Comparison of ENCODE assay signal across 10 cellular contexts in the genomic region with DNA sequence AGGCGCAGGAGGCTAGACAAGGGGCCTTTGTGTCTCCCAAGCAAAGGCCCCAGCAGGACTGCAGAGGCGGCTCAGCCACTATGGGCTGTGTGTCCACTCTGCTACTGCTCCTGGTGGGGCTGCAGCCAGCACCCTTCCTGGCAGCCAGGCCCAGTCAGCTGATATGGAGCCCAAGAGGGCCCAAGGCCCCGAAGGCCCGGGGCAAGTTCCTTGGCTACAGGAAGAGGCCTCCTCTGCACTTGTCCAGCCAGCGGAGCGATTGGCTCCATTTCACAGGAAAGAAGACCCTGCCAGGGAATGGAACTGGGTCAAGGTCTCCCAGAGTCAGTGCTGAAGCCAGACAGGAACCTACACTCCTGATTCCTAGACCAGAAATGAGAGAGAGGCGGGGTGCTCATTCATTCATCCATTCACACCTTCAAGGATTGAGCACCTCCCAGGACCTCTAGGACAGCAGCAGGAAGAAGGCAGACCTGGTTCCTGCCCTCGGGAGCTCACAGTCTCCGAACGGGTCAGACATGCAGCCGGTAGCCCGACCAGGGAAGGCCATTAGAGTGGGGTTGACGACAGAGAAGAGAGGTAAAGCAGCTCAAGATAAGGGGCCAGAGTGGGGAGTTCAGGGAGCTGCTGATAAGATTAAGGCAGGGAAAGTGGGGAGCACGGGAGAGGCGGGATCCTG. TPM values are rescaled to one million over a fixed set of nuclear protein-coding genes. Genes with fewer than 3 reads are reported as not detected.
DNase-seq lines count a peak whose midpoint lies in the region; ATAC-seq and TF ChIP-seq lines count a peak whose summit lies in the region.
"Had no signal": no experiment of that assay in that cellular context is flagged by ENCODE, and none has a peak within 500 bp of the region (broad histone marks: within the 10 kb centered on the region; RNA-seq: fewer than 3 reads in every experiment).

No MANE protein-coding gene starts in this region.

- no peak overlapping the region for H3K27ac ChIP-seq in mammary epithelial cell (ENCODE audit: insufficient read depth, low read depth, low read length)
- H3K27ac ChIP-seq in testis = no peak overlapping the region

- H3K27me3 ChIP-seq in mammary epithelial cell (ENCODE audit: insufficient read depth, low read length) (no peaks in the 10 kb centered on the region), testis (no peaks in the 10 kb centered on the region)

- H3K36me3 Mint-ChIP-seq in activated CD4-positive, alpha-beta T cell treated with anti-CD3 and anti-CD28 coated beads, Interleukin-2, amount 10 ng/mL, durations not matched to agents 24 days and 14 days (ENCODE audit: low read depth) = no peaks in the 10 kb centered on the region
- H3K36me3 Mint-ChIP-seq in memory B cell = no peaks in the 10 kb centered on the region
- no peaks in the 10 kb centered on the region for H3K36me3 Mint-ChIP-seq in endothelial cell (ENCODE audit: low read depth, unreplicated experiment)

- no peaks in the 10 kb centered on the region for H4K20me1 ChIP-seq in mammary epithelial cell (ENCODE audit: insufficient read depth, low read length)

- dilution Hi-C loops in mammary epithelial cell (cut with HindIII; ENCODE audit: low sequenced_read_pairs) = no loop called here

- peak overlapping the region; percentile 55 for H3K4me3 Mint-ChIP-seq in activated CD4-positive, alpha-beta T cell treated with anti-CD3 and anti-CD28 coated beads, Interleukin-2, amount 10 ng/mL, durations not matched to agents 24 days and 14 days
- peak overlapping the region; percentile 71 for H3K4me3 Mint-ChIP-seq in memory B cell
- no peak overlapping the region for H3K4me3 Mint-ChIP-seq in endothelial cell (ENCODE audit: unreplicated experiment)

- no peak overlapping the region for H3K27ac Mint-ChIP-seq in activated CD4-positive, alpha-beta T cell treated with anti-CD3 and anti-CD28 coated beads, Interleukin-2, amount 10 ng/mL, durations not matched to agents 24 days and 14 days
- H3K27ac Mint-ChIP-seq in memory B cell (no peak overlapping the region), endothelial cell (ENCODE audit: unreplicated experiment) (no peak overlapping the region)

- H3K4me3 ChIP-seq in mammary epithelial cell (replicated peaks in 1 of 3; ENCODE audit: insufficient read depth in 1 of 3, low read depth in 2 of 3, low read length in 3 of 3) = peak overlapping the region in 2 of 3 experiments; percentile 79 to 83
- H3K4me3 ChIP-seq in testis = no peak overlapping the region

- in situ Hi-C loops in mammary epithelial cell (cut with MboI; ENCODE audit: low sequenced_read_pairs in 2 of 2) = no loop called here

- H3K4me1 ChIP-seq in mammary epithelial cell (ENCODE audit: insufficient read depth, low read length) = peaks cover 44% of the 10 kb centered on the region
- peaks cover 17% of the 10 kb centered on the region for H3K4me1 ChIP-seq in testis

- no peaks in the 10 kb centered on the region for H3K9me3 Mint-ChIP-seq in activated CD4-positive, alpha-beta T cell treated with anti-CD3 and anti-CD28 coated beads, Interleukin-2, amount 10 ng/mL, durations not matched to agents 24 days and 14 days
- H3K9me3 Mint-ChIP-seq in memory B cell (no peaks in the 10 kb centered on the region), endothelial cell (ENCODE audit: unreplicated experiment) (no peaks in the 10 kb centered on the region)

- H3K36me3 ChIP-seq in mammary epithelial cell (ENCODE audit: insufficient read depth, low read length) (no peaks in the 10 kb centered on the region), testis (ENCODE audit: low read depth, missing control alignments) (no peaks in the 10 kb centered on the region)

- ATAC-seq in memory B cell (ENCODE audit: low read depth) (no peak), GM21619 (IDR thresholded peaks at IDR 0.05; ENCODE audit: unreplicated experiment) (no peak)

- peaks cover 6% of the 10 kb centered on the region for H3K4me1 Mint-ChIP-seq in activated CD4-positive, alpha-beta T cell treated with anti-CD3 and anti-CD28 coated beads, Interleukin-2, amount 10 ng/mL, durations not matched to agents 24 days and 14 days
- H3K4me1 Mint-ChIP-seq in memory B cell (peaks cover 12% of the 10 kb centered on the region), endothelial cell (ENCODE audit: unreplicated experiment) (peaks cover 5% of the 10 kb centered on the region)

- H3K9me3 ChIP-seq in mammary epithelial cell (replicated peaks; ENCODE audit: insufficient read depth, low read length) = no peaks in the 10 kb centered on the region
- H3K9me3 ChIP-seq in testis = no peaks in the 10 kb centered on the region

- TF ChIP-seq POLR2A in testis (IDR thresholded peaks at IDR 0.05) = no peak

- no TSS peak for BruUV-seq in mammary epithelial cell (replicated peaks; lab: Mats Ljungman, UMichigan)

- CTCF ChIA-PET in mammary epithelial cell (lab: Charles Lee; ENCODE audit: low non-redundant PET) = interaction anchor here (0.5 kb wide), 1 partner anchor 16 kb away, joined by 3 read pairs; no protein-coding TSS in a partner anchor

- H3K4me2 ChIP-seq in mammary epithelial cell (ENCODE audit: insufficient read depth, low read depth, low read length) = peak overlapping the region; percentile 98

- TF ChIP-seq CTCF in mammary epithelial cell (conservative IDR thresholded peaks at IDR 0.05 in 1 of 2, IDR thresholded peaks at IDR 0.05 in 1 of 2; ENCODE audit: extremely low read depth in 1 of 2, insufficient read depth in 1 of 2, low read depth in 1 of 2, low read length in 2 of 2) (no peak), testis (IDR thresholded peaks at IDR 0.05) (no peak), endothelial cell (IDR thresholded peaks at IDR 0.05; ENCODE audit: unreplicated experiment) (no peak)

- H3K27me3 Mint-ChIP-seq in activated CD4-positive, alpha-beta T cell treated with anti-CD3 and anti-CD28 coated beads, Interleukin-2, amount 10 ng/mL, durations not matched to agents 24 days and 14 days = peaks cover 43% of the 10 kb centered on the region
- peaks cover 5% of the 10 kb centered on the region for H3K27me3 Mint-ChIP-seq in memory B cell
- H3K27me3 Mint-ChIP-seq in endothelial cell (ENCODE audit: unreplicated experiment) = peaks cover 12% of the 10 kb centered on the region

- peak overlapping the region; percentile 89 for H2AFZ ChIP-seq in mammary epithelial cell (ENCODE audit: low read depth, low read length)

- intact Hi-C loops in activated CD4-positive, alpha-beta T cell treated with anti-CD3 and anti-CD28 coated beads, Interleukin-2, amount 10 ng/mL, durations not matched to agents 24 days and 14 days (cut with micrococcal nuclease) = no loop called here
- intact Hi-C loops in mammary epithelial cell (cut with micrococcal nuclease) (no loop called here), testis (cut with DNase I; ENCODE audit: low total_unique reads) (no loop called here)

- 91% methylated on average over 15 of the region's 15 CpGs for WGBS in mammary epithelial cell (ENCODE audit: low coverage, missing lambda C conversion rate)
- 17 to 20% methylated on average over 9 to 15 of the region's 15 CpGs for WGBS in testis, 2 donors

- DNase-seq in activated CD4-positive, alpha-beta T cell treated with anti-CD3 and anti-CD28 coated beads, Interleukin-2, amount 10 ng/mL, durations not matched to agents 24 days and 14 days = no peak
- DNase-seq in activated CD4-positive, alpha-beta T cell treated with anti-CD3 and anti-CD28 coated beads for 48 hours = no peak
- DNase-seq in mammary epithelial cell (no peak), memory B cell (ENCODE audit: low spot score in 2 of 2) (no peak), testis (peak; percentile 44), endothelial cell (ENCODE audit: low spot score) (no peak)
- DNase-seq in stimulated activated CD8-positive, alpha-beta memory T cell treated with anti-CD3 and anti-CD28 coated beads, Interleukin-4, amount 100 ng/mL, for 48 hours = no peak
- DNase-seq: NCI-H2171 treated with DMSO at 0.1 percent for 48 hours had no signal

- peaks cover 38% of the 10 kb centered on the region for H3K79me2 ChIP-seq in mammary epithelial cell (ENCODE audit: insufficient read depth, low read length)

- H3K9ac ChIP-seq in mammary epithelial cell (ENCODE audit: insufficient read depth, low read length) = no peak overlapping the region

RNA-seq across cellular contexts. Expression of gene P2RY2, which starts 0.8 kb away (rescaled TPM):
- not detected in 2 replicates for total RNA-seq in activated CD4-positive, alpha-beta T cell treated with anti-CD3 and anti-CD28 coated beads, Interleukin-2, amount 10 ng/mL, durations not matched to agents 24 days and 14 days
- total RNA-seq in mammary epithelial cell (10 to 100 TPM in 1 of 2 donors, 1 to 10 TPM in 1; 7.8 to 21.6 TPM), testis (1 to 10 TPM; 2.0 to 3.6 TPM), endothelial cell (ENCODE audit: unreplicated experiment) (0.10 TPM)
- polyA plus RNA-seq in mammary epithelial cell (27.6 TPM), testis (ENCODE audit: insufficient read depth, low read depth, low replicate concordance) (0.94 TPM)
- 31.5 TPM for polyA minus RNA-seq in mammary epithelial cell
- polyA plus RNA-seq: AG04450 had no signal

RNA-seq across cellular contexts. Expression of gene P2RY6, which starts 54.9 kb away (rescaled TPM):
- not detected in 2 replicates for total RNA-seq in activated CD4-positive, alpha-beta T cell treated with anti-CD3 and anti-CD28 coated beads, Interleukin-2, amount 10 ng/mL, durations not matched to agents 24 days and 14 days
- under 1 TPM; under 0.01 to 0.28 TPM for total RNA-seq in mammary epithelial cell
- 0.46 TPM for polyA plus RNA-seq in mammary epithelial cell
- not detected for polyA minus RNA-seq in mammary epithelial cell
- total RNA-seq in testis = under 1 TPM; 0.25 to 0.47 TPM
- 2.7 TPM for polyA plus RNA-seq in testis (ENCODE audit: insufficient read depth, low read depth, low replicate concordance)
- 0.74 TPM for total RNA-seq in endothelial cell (ENCODE audit: unreplicated experiment)
- polyA plus RNA-seq: AG04450 had no signal

Comparison
In these comparisons a context has a peak if more than half of its experiments do, and no peak if none do; other contexts are left out.
1. H3K4me3 ChIP-seq: peak in mammary epithelial cell (2 of 3); none in testis (0 of 2).